ENCODE assay signal across 13 cellular contexts in genomic region chr12:124465473-124465872, GRCh38.
A peak's percentile ranks its signal among the peaks of the same experiment; 100 is the strongest.
DNase-seq lines count a peak whose midpoint lies in the region; ATAC-seq and TF ChIP-seq lines count a peak whose summit lies in the region.
"Had no signal": no experiment of that assay in that cellular context is flagged by ENCODE, and none has a peak within 500 bp of the region (broad histone marks: within the 10 kb centered on the region; RNA-seq: fewer than 3 reads in every experiment).

No MANE protein-coding gene starts in this region.

- H3K27me3 ChIP-seq in CD4-positive, alpha-beta memory T cell (ENCODE audit: insufficient read depth, low read length), result no peaks in the 10 kb centered on the region
- H3K27me3 ChIP-seq in HL-60 (ENCODE audit: insufficient read depth, poor library complexity, severe bottlenecking) (no peaks in the 10 kb centered on the region), hepatocyte (no peaks in the 10 kb centered on the region)
- H3K27me3 ChIP-seq: tibial nerve had no signal

- peaks cover 31% of the 10 kb centered on the region for H4K20me1 ChIP-seq in hepatocyte (ENCODE audit: insufficient read depth, poor library complexity, severe bottlenecking)

- POLR2A ChIA-PET in CD4-positive, alpha-beta memory T cell (lab: Charles Lee; ENCODE audit: partially characterized antibody), result interaction anchor here (0.9 to 4.2 kb wide), 6 partner anchors 10 to 102 kb away, joined by 3 to 59 read pairs (median 6); partner anchors contain the start of gene NCOR2

- H3K27ac ChIP-seq in CD4-positive, alpha-beta memory T cell (ENCODE audit: low read depth, low read length), result peak overlapping the region; percentile 82
- peak overlapping the region; percentile 41 for H3K27ac ChIP-seq in HL-60 (replicated peaks)
- no peak overlapping the region for H3K27ac ChIP-seq in hepatocyte

- peaks cover 36 to 66% (median 52%) of the 10 kb centered on the region in 4 donors for H3K4me1 Mint-ChIP-seq in CD4-positive, alpha-beta memory T cell
- H3K4me1 Mint-ChIP-seq in activated naive CD8-positive, alpha-beta T cell treated with anti-CD3 and anti-CD28 coated beads, Interleukin-2, amount 50 U/mL, for 24 hours, result peaks cover 42% of the 10 kb centered on the region
- H3K4me1 Mint-ChIP-seq in natural killer cell treated with Interleukin-12 subunit alpha and Interleukin-12 subunit beta and Interleukin-15 and Interleukin-18, amount 100 ng/mL, for 72 hours (ENCODE audit: low read depth in 2 of 2), result peaks cover 47 to 48% of the 10 kb centered on the region in 2 donors

- H3K9me3 ChIP-seq in CD4-positive, alpha-beta memory T cell (ENCODE audit: control insufficient read depth in 1 of 2, low read length in 2 of 2), result no peaks in the 10 kb centered on the region
- H3K9me3 ChIP-seq in hepatocyte (ENCODE audit: low read depth), result no peaks in the 10 kb centered on the region

- H3K9me3 Mint-ChIP-seq in CD4-positive, alpha-beta memory T cell, result peaks cover 0 to 10% (median 4%) of the 10 kb centered on the region in 8 donors
- H3K9me3 Mint-ChIP-seq in activated naive CD8-positive, alpha-beta T cell treated with anti-CD3 and anti-CD28 coated beads, Interleukin-2, amount 50 U/mL, for 24 hours, result peaks cover 7% of the 10 kb centered on the region
- H3K9me3 Mint-ChIP-seq in natural killer cell treated with Interleukin-12 subunit alpha and Interleukin-12 subunit beta and Interleukin-15 and Interleukin-18, amount 100 ng/mL, for 72 hours, result peaks cover 3% of the 10 kb centered on the region

- DNase-seq in CD4-positive, alpha-beta memory T cell, result no peak
- no peak for DNase-seq in HL-60 (ENCODE audit: low read depth in 1 of 2, low spot score in 1 of 2)
- no peak for DNase-seq in activated naive CD8-positive, alpha-beta T cell treated with anti-CD3 and anti-CD28 coated beads, Interleukin-2, amount 50 U/mL, for 24 hours
- no peak for DNase-seq in natural killer cell treated with Interleukin-12 subunit alpha and Interleukin-12 subunit beta and Interleukin-15 and Interleukin-18, amount 100 ng/mL, for 72 hours (ENCODE audit: low spot score)
- no peak for DNase-seq in HT-29 (ENCODE audit: low spot score)
- no peak for DNase-seq in hepatocyte (ENCODE audit: low spot score)
- DNase-seq: NCI-H1417 treated with DMSO at 0.1 percent for 48 hours, NCI-H526 treated with DMSO at 0.1 percent for 48 hours had no signal

- H3K36me3 ChIP-seq in CD4-positive, alpha-beta memory T cell (ENCODE audit: insufficient read depth, low read length), result no peaks in the 10 kb centered on the region
- no peaks in the 10 kb centered on the region for H3K36me3 ChIP-seq in hepatocyte (replicated peaks; ENCODE audit: insufficient read depth, low read depth)

- H3K36me3 Mint-ChIP-seq in CD4-positive, alpha-beta memory T cell, result peaks cover 46 to 47% of the 10 kb centered on the region in 2 donors
- peaks cover 50% of the 10 kb centered on the region for H3K36me3 Mint-ChIP-seq in activated naive CD8-positive, alpha-beta T cell treated with anti-CD3 and anti-CD28 coated beads, Interleukin-2, amount 50 U/mL, for 24 hours (ENCODE audit: low read depth)
- H3K36me3 Mint-ChIP-seq in natural killer cell treated with Interleukin-12 subunit alpha and Interleukin-12 subunit beta and Interleukin-15 and Interleukin-18, amount 100 ng/mL, for 72 hours, result peaks cover 17% of the 10 kb centered on the region

- H3K4me1 ChIP-seq in CD4-positive, alpha-beta memory T cell (ENCODE audit: insufficient read depth, low read length), result peaks cover 50% of the 10 kb centered on the region
- H3K4me1 ChIP-seq in hepatocyte (ENCODE audit: insufficient read depth), result peaks cover 18% of the 10 kb centered on the region
- H3K4me1 ChIP-seq: HAP-1 had no signal

- no peaks in the 10 kb centered on the region for H3K27me3 Mint-ChIP-seq in CD4-positive, alpha-beta memory T cell
- H3K27me3 Mint-ChIP-seq in activated naive CD8-positive, alpha-beta T cell treated with anti-CD3 and anti-CD28 coated beads, Interleukin-2, amount 50 U/mL, for 24 hours, result no peaks in the 10 kb centered on the region
- no peaks in the 10 kb centered on the region for H3K27me3 Mint-ChIP-seq in natural killer cell treated with Interleukin-12 subunit alpha and Interleukin-12 subunit beta and Interleukin-15 and Interleukin-18, amount 100 ng/mL, for 72 hours

- CTCF ChIA-PET in CD4-positive, alpha-beta memory T cell (lab: Charles Lee; ENCODE audit: partially characterized antibody), result interaction anchor here (1.2 to 3.6 kb wide), 3 partner anchors 11 to 76 kb away, joined by 4 to 41 read pairs (median 7); no protein-coding TSS in a partner anchor

- H2AFZ ChIP-seq in hepatocyte, result no peak overlapping the region

- H3K79me2 ChIP-seq in hepatocyte, result peaks cover 15% of the 10 kb centered on the region

- peak overlapping the region; percentile 73 to 85 (median 76) for H3K4me3 Mint-ChIP-seq in CD4-positive, alpha-beta memory T cell
- H3K4me3 Mint-ChIP-seq in activated naive CD8-positive, alpha-beta T cell treated with anti-CD3 and anti-CD28 coated beads, Interleukin-2, amount 50 U/mL, for 24 hours, result peak overlapping the region; percentile 55
- H3K4me3 Mint-ChIP-seq in natural killer cell treated with Interleukin-12 subunit alpha and Interleukin-12 subunit beta and Interleukin-15 and Interleukin-18, amount 100 ng/mL, for 72 hours, result peak overlapping the region; percentile 79

- peak overlapping the region; percentile 83 to 97 (median 94) for H3K27ac Mint-ChIP-seq in CD4-positive, alpha-beta memory T cell
- peak overlapping the region; percentile 77 for H3K27ac Mint-ChIP-seq in activated naive CD8-positive, alpha-beta T cell treated with anti-CD3 and anti-CD28 coated beads, Interleukin-2, amount 50 U/mL, for 24 hours
- H3K27ac Mint-ChIP-seq in natural killer cell treated with Interleukin-12 subunit alpha and Interleukin-12 subunit beta and Interleukin-15 and Interleukin-18, amount 100 ng/mL, for 72 hours, result peak overlapping the region; percentile 78 to 83

- no peaks in the 10 kb centered on the region for H3K9me2 ChIP-seq in hepatocyte (replicated peaks; ENCODE audit: insufficient read depth)

- WGBS in hepatocyte (ENCODE audit: low lambda C conversion rate, missing lambda C conversion rate), result 100% methylated on average over 1 of the region's 1 CpG

- peak overlapping the region in 1 of 2 donors; percentile 27 for H3K4me3 ChIP-seq in CD4-positive, alpha-beta memory T cell (ENCODE audit: low read length in 2 of 2)
- no peak overlapping the region for H3K4me3 ChIP-seq in HL-60 (replicated peaks; ENCODE audit: insufficient read depth, low read length)
- no peak overlapping the region for H3K4me3 ChIP-seq in hepatocyte
- H3K4me3 ChIP-seq: coronary artery, HAP-1, tibial nerve had no signal

- no peak for TF ChIP-seq CTCF in HL-60 (IDR thresholded peaks at IDR 0.05; ENCODE audit: insufficient read depth, low read length)
- TF ChIP-seq CTCF in hepatocyte (IDR thresholded peaks at IDR 0.05; ENCODE audit: poor library complexity), result no peak

- no peak overlapping the region for H3K4me2 ChIP-seq in hepatocyte

- intact Hi-C loops in CD4-positive, alpha-beta memory T cell (cut with micrococcal nuclease), result loop anchor here (5.0 kb wide), 2 partner anchors 102 to 118 kb away; partner anchors contain the start of gene NCOR2

- no peak for ATAC-seq in activated naive CD8-positive, alpha-beta T cell treated with anti-CD3 and anti-CD28 coated beads, Interleukin-2, amount 50 U/mL, for 24 hours
- no peak for ATAC-seq in natural killer cell treated with Interleukin-12 subunit alpha and Interleukin-12 subunit beta and Interleukin-15 and Interleukin-18, amount 100 ng/mL, for 72 hours
- ATAC-seq in GM18502 (IDR thresholded peaks at IDR 0.05; ENCODE audit: poor library complexity, unreplicated experiment) (no peak), HG03135 (IDR thresholded peaks at IDR 0.05; ENCODE audit: unreplicated experiment) (no peak)
